In genomic region chr20:48769111-48769879, GRCh38 we compare ENCODE assay signal across 9 cellular contexts. TPM values are rescaled to one million over a fixed set of nuclear protein-coding genes. Genes with fewer than 3 reads are reported as not detected.
A peak's percentile ranks its signal among the peaks of the same experiment; 100 is the strongest.
DNase-seq lines count a peak whose midpoint lies in the region; ATAC-seq and TF ChIP-seq lines count a peak whose summit lies in the region.
"Had no signal": no experiment of that assay in that cellular context is flagged by ENCODE, and none has a peak within 500 bp of the region (broad histone marks: within the 10 kb centered on the region; RNA-seq: fewer than 3 reads in every experiment).

No MANE protein-coding gene starts in this region.

- no peak overlapping the region for H3K4me3 ChIP-seq in NT2/D1 (ENCODE audit: insufficient read length, low read depth)
- no peak overlapping the region for H3K4me3 ChIP-seq in SK-N-SH (ENCODE audit: low read depth in 2 of 2, low read length in 1 of 2)
- H3K4me3 ChIP-seq: psoas muscle had no signal

- H3K9me2 ChIP-seq in SK-N-SH, result no peaks in the 10 kb centered on the region

- no peak overlapping the region for H3K4me2 ChIP-seq in SK-N-SH

- intact Hi-C loops in CD4-positive, alpha-beta T cell (cut with DNase I, micrococcal nuclease), result loop anchor here in 1 of 2 experiments (1.0 kb wide), 1 partner anchor 9 kb away; no protein-coding TSS in a partner anchor
- intact Hi-C loops in natural killer cell (cut with micrococcal nuclease), result loop anchor here (1.0 to 2.0 kb wide), 3 partner anchors 9 to 52 kb away; no protein-coding TSS in a partner anchor

- no peak for TF ChIP-seq RAD21 in SK-N-SH (IDR thresholded peaks at IDR 0.05; ENCODE audit: low read length)

- peak overlapping the region; percentile 6 for H3K4me3 Mint-ChIP-seq in CD4-positive, alpha-beta T cell
- H3K4me3 Mint-ChIP-seq in natural killer cell, result peak overlapping the region; percentile 55

- peaks cover 10% of the 10 kb centered on the region for H3K36me3 Mint-ChIP-seq in CD4-positive, alpha-beta T cell (ENCODE audit: low read depth)
- H3K36me3 Mint-ChIP-seq in natural killer cell, result no peaks in the 10 kb centered on the region

- no peak for TF ChIP-seq EP300 in SK-N-SH (IDR thresholded peaks at IDR 0.05; ENCODE audit: borderline replicate concordance in 1 of 2, low read depth in 1 of 2, low read length in 1 of 2)

- 77% methylated on average over 19 of the region's 19 CpGs for WGBS in SK-N-SH (ENCODE audit: low lambda C conversion rate)

- H3K4me1 Mint-ChIP-seq in CD4-positive, alpha-beta T cell (ENCODE audit: low read depth), result peaks cover 69% of the 10 kb centered on the region
- peaks cover 92 to 93% of the 10 kb centered on the region in 2 donors for H3K4me1 Mint-ChIP-seq in natural killer cell

- no peaks in the 10 kb centered on the region for H3K27me3 ChIP-seq in CD4-positive, alpha-beta T cell (ENCODE audit: control insufficient read depth, insufficient read depth, low read length)
- H3K27me3 ChIP-seq in NT2/D1 (ENCODE audit: insufficient read depth, insufficient read length) (no peaks in the 10 kb centered on the region), SK-N-SH (ENCODE audit: insufficient read depth) (no peaks in the 10 kb centered on the region)

- H3K27ac ChIP-seq in CD4-positive, alpha-beta T cell (ENCODE audit: low read depth, low read length), result peak overlapping the region; percentile 41
- no peak overlapping the region for H3K27ac ChIP-seq in SK-N-SH (ENCODE audit: low read depth in 2 of 2, low read length in 1 of 2)
- H3K27ac ChIP-seq: psoas muscle had no signal

- no peak overlapping the region for H2AFZ ChIP-seq in SK-N-SH (ENCODE audit: low read depth)

- DNase-seq in CD4-positive, alpha-beta T cell, result peak; percentile 52 to 91 (median 74)
- DNase-seq in NT2/D1 (ENCODE audit: low read depth, low spot score) (no peak), natural killer cell (peak; percentile 84), H4 (ENCODE audit: low spot score) (no peak), SK-N-SH (no peak), pons (ENCODE audit: low spot score) (no peak), AML-193 (lab: John Stamatoyannopoulos, UW) (no peak)
- peak; percentile 85 for DNase-seq in activated T-helper 9 cell treated with anti-CD3 and anti-CD28 coated beads, Interleukin-2, amount 50 U/mL, for 16 hours (ENCODE audit: low read depth)
- DNase-seq: psoas muscle had no signal

- H3K4me1 ChIP-seq in NT2/D1 (ENCODE audit: insufficient read depth, insufficient read length), result peaks cover 26% of the 10 kb centered on the region
- H3K4me1 ChIP-seq in SK-N-SH (ENCODE audit: control insufficient read depth in 1 of 2, insufficient read depth in 2 of 2, low read depth in 1 of 2, low read length in 1 of 2), result no peaks in the 10 kb centered on the region; a peak in 1 of 4 replicates
- H3K4me1 ChIP-seq: psoas muscle had no signal

- no peaks in the 10 kb centered on the region for H3K36me3 ChIP-seq in NT2/D1 (ENCODE audit: insufficient read depth, insufficient read length, low read length)
- no peaks in the 10 kb centered on the region for H3K36me3 ChIP-seq in SK-N-SH (replicated peaks in 1 of 2; ENCODE audit: control insufficient read depth in 1 of 2, insufficient read depth in 2 of 2, low read length in 1 of 2)

- no peak for TF ChIP-seq CTCF in CD4-positive, alpha-beta T cell (IDR thresholded peaks at IDR 0.05)
- no peak for TF ChIP-seq CTCF in natural killer cell (IDR thresholded peaks at IDR 0.05)
- no peak for TF ChIP-seq CTCF in SK-N-SH (IDR thresholded peaks at IDR 0.05)

- no peaks in the 10 kb centered on the region for H4K20me1 ChIP-seq in SK-N-SH (ENCODE audit: insufficient read depth)

- no peaks in the 10 kb centered on the region for H3F3A ChIP-seq in SK-N-SH (replicated peaks; ENCODE audit: insufficient read depth)

- ATAC-seq in CD4-positive, alpha-beta T cell (ENCODE audit: poor library complexity), result peak; percentile 86
- peak; percentile 80 to 93 (median 88) for ATAC-seq in natural killer cell

- H3K9ac ChIP-seq in NT2/D1 (ENCODE audit: insufficient read length, low read depth), result peak overlapping the region; percentile 11
- no peak overlapping the region for H3K9ac ChIP-seq in SK-N-SH

- POLR2A ChIA-PET in CD4-positive, alpha-beta T cell (lab: Charles Lee), result interaction anchor here (0.9 to 1.6 kb wide), 2 partner anchors 10 to 50 kb away, joined by 3 to 5 read pairs; no protein-coding TSS in a partner anchor
- POLR2A ChIA-PET in SK-N-SH (lab: Yijun Ruan, JAX), result no interaction called here

- H3K27me3 Mint-ChIP-seq in CD4-positive, alpha-beta T cell, result no peaks in the 10 kb centered on the region
- no peaks in the 10 kb centered on the region for H3K27me3 Mint-ChIP-seq in natural killer cell (ENCODE audit: low read depth in 2 of 2)

- peak overlapping the region; percentile 80 for H3K27ac Mint-ChIP-seq in CD4-positive, alpha-beta T cell
- no peak overlapping the region for H3K27ac Mint-ChIP-seq in natural killer cell

- CTCF ChIA-PET in CD4-positive, alpha-beta T cell (lab: Charles Lee), result interaction anchor here (1.3 to 1.6 kb wide), 3 partner anchors 10 to 57 kb away, joined by 3 to 6 read pairs (median 3); no protein-coding TSS in a partner anchor
- CTCF ChIA-PET in SK-N-SH (lab: Yijun Ruan, JAX), result no interaction called here

- no peaks in the 10 kb centered on the region for H3K9me3 Mint-ChIP-seq in CD4-positive, alpha-beta T cell
- no peaks in the 10 kb centered on the region for H3K9me3 Mint-ChIP-seq in natural killer cell

- no peaks in the 10 kb centered on the region for H3K79me2 ChIP-seq in SK-N-SH (ENCODE audit: insufficient read depth)

- no peaks in the 10 kb centered on the region for H3K9me3 ChIP-seq in CD4-positive, alpha-beta T cell (ENCODE audit: control insufficient read depth, low read length)
- H3K9me3 ChIP-seq in NT2/D1 (ENCODE audit: insufficient read depth, low read length), result peaks cover 14% of the 10 kb centered on the region; the same call in 1 of the 2 replicates
- H3K9me3 ChIP-seq in SK-N-SH, result no peaks in the 10 kb centered on the region
- H3K9me3 ChIP-seq: psoas muscle had no signal

TF ChIP-seq in SK-N-SH, 30 proteins besides CTCF, POLR2A, EP300 and RAD21 (continues in another document):
- TF ChIP-seq FOXM1 (IDR thresholded peaks at IDR 0.05; ENCODE audit: low read depth), result no peak
- TF ChIP-seq SMC3 (IDR thresholded peaks at IDR 0.05; ENCODE audit: low read depth, low read length), result no peak
- TF ChIP-seq MAX (IDR thresholded peaks at IDR 0.05; ENCODE audit: low read depth), result no peak
- no peak for TF ChIP-seq JUND (IDR thresholded peaks at IDR 0.05)
- TF ChIP-seq TEAD4 (IDR thresholded peaks at IDR 0.05; ENCODE audit: borderline replicate concordance, insufficient read depth), result no peak
- TF ChIP-seq POLR2AphosphoS5 (IDR thresholded peaks at IDR 0.05; ENCODE audit: low read depth, low read length), result no peak
- TF ChIP-seq CHD2 (IDR thresholded peaks at IDR 0.05; ENCODE audit: low read length, partially characterized antibody), result no peak
- no peak for TF ChIP-seq TCF12 (IDR thresholded peaks at IDR 0.05)
- TF ChIP-seq MEF2A (IDR thresholded peaks at IDR 0.05; ENCODE audit: borderline replicate concordance, low read depth), result no peak
- TF ChIP-seq PBX3 (IDR thresholded peaks at IDR 0.05), result no peak
- TF ChIP-seq, protein P1, sequence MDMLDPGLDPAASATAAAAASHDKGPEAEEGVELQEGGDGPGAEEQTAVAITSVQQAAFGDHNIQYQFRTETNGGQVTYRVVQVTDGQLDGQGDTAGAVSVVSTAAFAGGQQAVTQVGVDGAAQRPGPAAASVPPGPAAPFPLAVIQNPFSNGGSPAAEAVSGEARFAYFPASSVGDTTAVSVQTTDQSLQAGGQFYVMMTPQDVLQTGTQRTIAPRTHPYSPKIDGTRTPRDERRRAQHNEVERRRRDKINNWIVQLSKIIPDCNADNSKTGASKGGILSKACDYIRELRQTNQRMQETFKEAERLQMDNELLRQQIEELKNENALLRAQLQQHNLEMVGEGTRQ (IDR thresholded peaks at IDR 0.05; ENCODE audit: borderline replicate concordance, low read depth, low read length), result no peak
- TF ChIP-seq RXRA (IDR thresholded peaks at IDR 0.05; ENCODE audit: borderline replicate concordance, low read depth), result no peak
- TF ChIP-seq, protein P2, sequence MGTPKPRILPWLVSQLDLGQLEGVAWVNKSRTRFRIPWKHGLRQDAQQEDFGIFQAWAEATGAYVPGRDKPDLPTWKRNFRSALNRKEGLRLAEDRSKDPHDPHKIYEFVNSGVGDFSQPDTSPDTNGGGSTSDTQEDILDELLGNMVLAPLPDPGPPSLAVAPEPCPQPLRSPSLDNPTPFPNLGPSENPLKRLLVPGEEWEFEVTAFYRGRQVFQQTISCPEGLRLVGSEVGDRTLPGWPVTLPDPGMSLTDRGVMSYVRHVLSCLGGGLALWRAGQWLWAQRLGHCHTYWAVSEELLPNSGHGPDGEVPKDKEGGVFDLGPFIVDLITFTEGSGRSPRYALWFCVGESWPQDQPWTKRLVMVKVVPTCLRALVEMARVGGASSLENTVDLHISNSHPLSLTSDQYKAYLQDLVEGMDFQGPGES (IDR thresholded peaks at IDR 0.05; ENCODE audit: low read depth, low read length), result no peak
- no peak for TF ChIP-seq SIN3A (IDR thresholded peaks at IDR 0.05; ENCODE audit: borderline replicate concordance, low read depth, low read length)
- no peak for TF ChIP-seq MXI1 (IDR thresholded peaks at IDR 0.05; ENCODE audit: low read depth, low read length)
- no peak for TF ChIP-seq FOSL2 (IDR thresholded peaks at IDR 0.05; ENCODE audit: borderline replicate concordance, low read depth)
- TF ChIP-seq GABPA (IDR thresholded peaks at IDR 0.05; ENCODE audit: low read depth), result no peak
- no peak for TF ChIP-seq NFIC (IDR thresholded peaks at IDR 0.05; ENCODE audit: borderline replicate concordance)
- no peak for TF ChIP-seq RFX5 (IDR thresholded peaks at IDR 0.05; ENCODE audit: low read length)

RNA-seq across cellular contexts. Expression of gene PREX1, which starts 58.5 kb away (rescaled TPM):
- 10 to 100 TPM; 73.9 to 74.5 TPM for total RNA-seq in CD4-positive, alpha-beta T cell
- total RNA-seq in natural killer cell, result 100 to 1,000 TPM; 382 to 392 (median 389) TPM
- total RNA-seq in H4 (2014; rRNA removed; shearing (Covaris generic)), result 2.8 and 3.1 TPM in 2 replicates
- polyA plus RNA-seq in SK-N-SH (2012; rRNA removed), result 4.2 and 5.3 TPM in 2 replicates
- polyA plus RNA-seq in SK-N-SH (2012; cell fraction: cytosol; rRNA removed), result 2.0 and 3.4 TPM in 2 replicates
- 6.3 and 6.9 TPM in 2 replicates for polyA plus RNA-seq in SK-N-SH (2012; cell fraction: nucleus; rRNA removed)

Comparison
In these comparisons a context has a peak if more than half of its experiments do, and no peak if none do; other contexts are left out.
1. DNase-seq: peak in CD4-positive, alpha-beta T cell (10 of 10), activated T-helper 9 cell treated with anti-CD3 and anti-CD28 coated beads, Interleukin-2, amount 50 U/mL, for 16 hours (single experiment) and natural killer cell (single experiment); none in NT2/D1 (single experiment), H4 (single experiment), SK-N-SH (single experiment), pons (single experiment) and AML-193 (0 of 2).
2. RNA of gene PREX1, which starts 58.5 kb away (total RNA-seq): 382 to 392 TPM in natural killer cell and 73.9 to 74.5 TPM in CD4-positive, alpha-beta T cell; 2.8 to 3.1 TPM in H4; every median in the first group is over 10 times any median in the second.